8 cellular contexts compared by ENCODE assay signal in the genomic region with DNA sequence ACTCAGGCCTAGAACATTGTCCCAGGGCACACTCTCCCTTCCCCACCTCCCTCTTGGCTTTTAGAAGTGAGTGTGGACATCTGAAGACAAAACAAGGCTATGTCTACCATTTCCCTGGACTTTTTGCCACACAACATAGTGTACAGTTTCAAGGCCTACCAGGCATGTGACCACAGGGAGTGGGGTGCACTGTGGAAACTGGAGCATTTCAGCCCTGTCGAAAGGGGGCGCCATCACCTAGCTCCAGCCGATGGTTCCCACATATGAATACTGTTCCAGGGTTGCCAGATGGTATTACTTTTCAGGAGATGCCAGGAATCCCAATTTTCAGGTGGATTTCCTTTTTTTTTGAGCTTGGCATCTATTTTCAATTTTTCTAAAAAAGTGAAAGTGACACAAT.
DNase-seq lines count a peak whose midpoint lies in the region; ATAC-seq and TF ChIP-seq lines count a peak whose summit lies in the region.

No MANE protein-coding gene starts in this region.

- H3F3A ChIP-seq in PC-3 (ENCODE audit: low read length, unreplicated experiment) = no peaks in the 10 kb centered on the region

- no peak for ATAC-seq in PC-3
- peak; percentile 60 for ATAC-seq in esophagus mucosa
- peak; percentile 88 for ATAC-seq in sciatic nerve
- no peak for ATAC-seq in GM18861 (IDR thresholded peaks at IDR 0.05; ENCODE audit: unreplicated experiment)
- no peak for ATAC-seq in HG03097 (IDR thresholded peaks at IDR 0.05; ENCODE audit: low FRiP score, unreplicated experiment)

- no peaks in the 10 kb centered on the region for H3K36me3 ChIP-seq in PC-3 (ENCODE audit: low read depth, low read length)

- DNase-seq in ACHN (peak; percentile 28), GM12865 (ENCODE audit: low read depth) (peak; percentile 23), PC-3 (no peak), sciatic nerve (ENCODE audit: low spot score) (no peak), NCI-H187 (lab: John Stamatoyannopoulos, UW) (no peak)

- no peak overlapping the region for H3K4me2 ChIP-seq in PC-3 (ENCODE audit: low read length)

- H3K79me2 ChIP-seq in PC-3 (ENCODE audit: low read length) = no peaks in the 10 kb centered on the region

- intact Hi-C loops in PC-3 (cut with micrococcal nuclease) = no loop called here
- intact Hi-C loops in sciatic nerve (cut with DNase I) = loop anchor here (5.0 kb wide), 1 partner anchor 377 kb away; no protein-coding TSS in a partner anchor

- no TSS peak for BruUV-seq in PC-3 (replicated peaks; lab: Mats Ljungman, UMichigan)

- CTCF ChIA-PET in PC-3 (lab: Charles Lee) = no interaction called here

- H3K4me1 ChIP-seq in PC-3 (ENCODE audit: insufficient read depth, low read length) = no peaks in the 10 kb centered on the region

- H3K4me3 ChIP-seq in GM12865 (ENCODE audit: low read depth, low read length) = no peak overlapping the region
- H3K4me3 ChIP-seq in PC-3 (ENCODE audit: low read length) = no peak overlapping the region

- H2AFZ ChIP-seq in PC-3 (ENCODE audit: low read length) = no peak overlapping the region

- peak; percentile 44 for TF ChIP-seq CTCF in GM12865 (IDR thresholded peaks at IDR 0.05; ENCODE audit: insufficient read depth, low read depth, low read length, missing control alignments)
- TF ChIP-seq CTCF in PC-3 (conservative IDR thresholded peaks at IDR 0.05; ENCODE audit: low read depth, low read length) = peak; percentile 48

- POLR2A ChIA-PET in PC-3 (lab: Charles Lee; ENCODE audit: unreplicated experiment) = no interaction called here

- H3K27me3 ChIP-seq in PC-3 (ENCODE audit: low read length) = no peaks in the 10 kb centered on the region

- H3K27ac ChIP-seq in PC-3 (ENCODE audit: low read length) = no peak overlapping the region

- no peaks in the 10 kb centered on the region for H3K9me3 ChIP-seq in PC-3 (ENCODE audit: low read length)

- H4K20me1 ChIP-seq in PC-3 (ENCODE audit: low read length) = no peaks in the 10 kb centered on the region

- no peaks in the 10 kb centered on the region for H3K9me2 ChIP-seq in PC-3 (replicated peaks; ENCODE audit: low read length)

- no peak overlapping the region for H3K9ac ChIP-seq in PC-3 (ENCODE audit: low read length)

- in situ Hi-C loops in ACHN (cut with HindIII; ENCODE audit: low pct_ligation_motif_present, low pct_unique_long_range_greater_than_20kb, low sequenced_read_pairs) = no loop called here

Comparison
In these comparisons a context has a peak if more than half of its experiments do, and no peak if none do; other contexts are left out.
1. DNase-seq: peak in ACHN (single experiment) and GM12865 (single experiment); none in PC-3 (single experiment), sciatic nerve (single experiment) and NCI-H187 (0 of 2).
2. ATAC-seq: peak in esophagus mucosa (single experiment) and sciatic nerve (single experiment); none in PC-3 (single experiment), GM18861 (single experiment) and HG03097 (single experiment).